15 cellular contexts compared by ENCODE assay signal in genomic region chr16:4341250-4341649, GRCh38. TPM values are rescaled to one million over a fixed set of nuclear protein-coding genes. Genes with fewer than 3 reads are reported as not detected.
DNase-seq lines count a peak whose midpoint lies in the region; ATAC-seq and TF ChIP-seq lines count a peak whose summit lies in the region.
"Had no signal": no experiment of that assay in that cellular context is flagged by ENCODE, and none has a peak within 500 bp of the region (broad histone marks: within the 10 kb centered on the region; RNA-seq: fewer than 3 reads in every experiment).

No MANE protein-coding gene starts in this region.

- no peak overlapping the region for H4K8ac ChIP-seq in IMR-90 (ENCODE audit: low read depth in 2 of 2, low read length in 2 of 2)

- H3K56ac ChIP-seq in IMR-90 (ENCODE audit: extremely low read depth, insufficient read depth, low read length): no peak overlapping the region

- TF ChIP-seq CTCF in cardiac muscle cell (IDR thresholded peaks at IDR 0.05; ENCODE audit: low read depth, low read length) (no peak), IMR-90 (conservative IDR thresholded peaks at IDR 0.05; ENCODE audit: low read depth, low read length) (no peak)

- POLR2A ChIA-PET in IMR-90 (lab: Charles Lee; ENCODE audit: unreplicated experiment): no interaction called here

- dilution Hi-C loops in IMR-90 (cut with HindIII; ENCODE audit: low sequenced_read_pairs, unreplicated experiment): no loop called here

- no peak overlapping the region for H2BK120ac ChIP-seq in IMR-90 (ENCODE audit: low read depth, low read length)

- no peak overlapping the region for H2BK5ac ChIP-seq in IMR-90 (ENCODE audit: low read depth, low read length, poor library complexity, severe bottlenecking)

- no peak overlapping the region for H2AK9ac ChIP-seq in IMR-90 (replicated peaks; ENCODE audit: low read depth, low read length, poor library complexity)

- H3K27ac ChIP-seq in cardiac muscle cell (peak overlapping the region; percentile 50), IMR-90 (ENCODE audit: insufficient read depth, low read length) (no peak overlapping the region)
- H3K27ac ChIP-seq: 22Rv1, C4-2B, HL-60 had no signal

- in situ Hi-C loops in IMR-90 (cut with MboI; ENCODE audit: low sequenced_read_pairs): no loop called here

- H3K79me1 ChIP-seq in IMR-90 (ENCODE audit: low read depth in 1 of 2, low read length in 2 of 2): peaks cover 30 to 72% of the 10 kb centered on the region in 2 experiments

- no peak overlapping the region for H3K14ac ChIP-seq in IMR-90 (replicated peaks; ENCODE audit: low read depth, low read length)

- intact Hi-C loops in left cardiac atrium (cut with DNase I): no loop called here
- intact Hi-C loops in IMR-90 (cut with micrococcal nuclease): no loop called here

- peaks cover 59% of the 10 kb centered on the region for H4K20me1 ChIP-seq in IMR-90 (ENCODE audit: insufficient read depth, low read length)

- no peak overlapping the region for H2AFZ ChIP-seq in IMR-90 (replicated peaks; ENCODE audit: low read length, poor library complexity)

- H3K9me3 ChIP-seq in cardiac muscle cell (ENCODE audit: low read depth): no peaks in the 10 kb centered on the region
- H3K9me3 ChIP-seq in IMR-90 (ENCODE audit: control insufficient read depth, insufficient read depth, low read length): no peaks in the 10 kb centered on the region

- peaks cover 10% of the 10 kb centered on the region; the same call in 1 of the 2 replicates for H3K9me1 ChIP-seq in IMR-90 (ENCODE audit: insufficient read depth, low read length)

- no peak overlapping the region for H2BK15ac ChIP-seq in IMR-90 (ENCODE audit: low read depth, low read length)

- no peak overlapping the region for H4K91ac ChIP-seq in IMR-90 (ENCODE audit: insufficient read depth, low read depth, low read length)

- WGBS in IMR-90 (ENCODE audit: extremely low coverage in 2 of 2, insufficient read length in 1 of 2), 2 experiments: 97% methylated on average over 5 of the region's 13 CpGs; no CpG with 5 or more reads in 1 of the 2 experiments

- H3K4ac ChIP-seq in IMR-90 (ENCODE audit: low read depth, low read length): no peak overlapping the region

- H3K36me3 ChIP-seq in cardiac muscle cell: no peaks in the 10 kb centered on the region
- peaks cover 27% of the 10 kb centered on the region for H3K36me3 ChIP-seq in IMR-90 (ENCODE audit: control insufficient read depth, insufficient read depth, low read length)

- H3K27me3 ChIP-seq in cardiac muscle cell: no peaks in the 10 kb centered on the region
- no peaks in the 10 kb centered on the region for H3K27me3 ChIP-seq in IMR-90 (ENCODE audit: control insufficient read depth, insufficient read depth, low read length)

- BruUV-seq in IMR-90 (replicated peaks; lab: Mats Ljungman, UMichigan): no TSS peak

- H2AK5ac ChIP-seq in IMR-90 (ENCODE audit: low read depth, low read length): 0 out of 2 replicates have a peak overlapping the region, but pooled peaks have one; percentile 5

- no peak overlapping the region for H3K4me2 ChIP-seq in IMR-90 (ENCODE audit: low read depth, low read length)

- no peak overlapping the region for H3K23ac ChIP-seq in IMR-90 (ENCODE audit: low read depth, low read length)

- ATAC-seq in left cardiac atrium (no peak), IMR-90 (ENCODE audit: low read depth) (no peak), HG03045 (IDR thresholded peaks at IDR 0.05; ENCODE audit: unreplicated experiment) (no peak)
- ATAC-seq: GM12878 had no signal

- no peak overlapping the region for H3K9ac ChIP-seq in IMR-90 (ENCODE audit: low read depth, low read length)

- TF ChIP-seq POLR2A in IMR-90 (IDR thresholded peaks at IDR 0.05; ENCODE audit: low read depth, low read length): no peak

- H3K18ac ChIP-seq in IMR-90 (ENCODE audit: low read depth, low read length): no peak overlapping the region

- H2BK20ac ChIP-seq in IMR-90 (ENCODE audit: low read depth, low read length): no peak overlapping the region

- CTCF ChIA-PET in IMR-90 (lab: Yijun Ruan, JAX): no interaction called here

- no peak overlapping the region for H3K4me3 ChIP-seq in cardiac muscle cell
- no peak overlapping the region for H3K4me3 ChIP-seq in IMR-90 (ENCODE audit: insufficient read depth, low read depth, low read length)
- H3K4me3 ChIP-seq: GM12878 had no signal

- H4K5ac ChIP-seq in IMR-90 (ENCODE audit: low read depth, low read length): no peak overlapping the region

- TF ChIP-seq RAD21 in IMR-90 (IDR thresholded peaks at IDR 0.05; ENCODE audit: low read length): no peak

- peaks cover 8% of the 10 kb centered on the region for H3K4me1 ChIP-seq in cardiac muscle cell (ENCODE audit: low read depth)
- peaks cover 11% of the 10 kb centered on the region; the same call in 1 of the 2 replicates for H3K4me1 ChIP-seq in IMR-90 (ENCODE audit: control insufficient read depth, insufficient read depth, low read length)

- DNase-seq in cardiac muscle cell (ENCODE audit: low read depth in 1 of 2, low spot score in 1 of 2): no peak
- no peak for DNase-seq in left cardiac atrium
- DNase-seq in IMR-90: no peak
- peak; percentile 35 for DNase-seq in myocyte (ENCODE audit: low read depth)
- DNase-seq in cerebellum (ENCODE audit: low spot score): no peak
- DNase-seq in islet precursor cell: no peak
- no peak for DNase-seq in activated CD4-positive, alpha-beta T cell treated with anti-CD3 and anti-CD28 coated beads, Interleukin-2, amount 50 U/mL, for 4 hours
- DNase-seq: CD4-positive, alpha-beta memory T cell; DMS79; KBM-7 had no signal

TF ChIP-seq in IMR-90, 13 proteins besides CTCF, POLR2A, EP300 and RAD21:
- TF ChIP-seq MXI1 (IDR thresholded peaks at IDR 0.05; ENCODE audit: borderline replicate concordance, low read depth, low read length) (no peak), RFX5 (IDR thresholded peaks at IDR 0.05; ENCODE audit: low read depth, low read length) (no peak), USF2 (IDR thresholded peaks at IDR 0.05; ENCODE audit: low read depth, low read length) (no peak), CEBPB (IDR thresholded peaks at IDR 0.05; ENCODE audit: low read depth, low read length) (no peak), MAZ (IDR thresholded peaks at IDR 0.05; ENCODE audit: borderline replicate concordance, low read depth, low read length) (no peak), MAFK (IDR thresholded peaks at IDR 0.05; ENCODE audit: low read depth, low read length) (no peak), NFE2L2 (IDR thresholded peaks at IDR 0.05; ENCODE audit: low read depth, low read length) (no peak), ELK1 (IDR thresholded peaks at IDR 0.05; ENCODE audit: borderline replicate concordance, low read depth, low read length) (no peak), SMC3 (IDR thresholded peaks at IDR 0.05; ENCODE audit: low read depth, low read length) (no peak), BHLHE40 (IDR thresholded peaks at IDR 0.05; ENCODE audit: low read depth, low read length) (no peak), FOS (IDR thresholded peaks at IDR 0.05; ENCODE audit: low read depth, low read length) (no peak), CHD1 (IDR thresholded peaks at IDR 0.05; ENCODE audit: low read depth, low read length) (no peak), RCOR1 (IDR thresholded peaks at IDR 0.05; ENCODE audit: insufficient replicate concordance, low read length) (no peak)

RNA-seq across cellular contexts. Expression of gene PAM16, which starts 9.9 kb away (rescaled TPM):
- 65.1 and 72.5 TPM in 2 replicates for total RNA-seq in cardiac muscle cell
- polyA plus RNA-seq in cardiac muscle cell: 71.8 and 82.8 TPM in 2 replicates
- total RNA-seq in left cardiac atrium: 10 to 100 TPM; 51.0 to 64.3 TPM
- total RNA-seq in IMR-90 (2012; rRNA removed): 17.9 and 25.6 TPM in 2 replicates
- polyA plus RNA-seq in IMR-90 (2012; rRNA removed): 48.4 and 69.5 TPM in 2 replicates
- polyA plus RNA-seq in IMR-90 (2012; cell fraction: cytosol; rRNA removed): 84.0 and 105 TPM in 2 replicates
- polyA plus RNA-seq in IMR-90 (2012; cell fraction: nucleus; rRNA removed; ENCODE audit: low replicate concordance): 70.0 and 101 TPM in 2 replicates
- 28.4 and 50.7 TPM in 2 replicates for total RNA-seq in myocyte
- polyA plus RNA-seq in myocyte (2012): 47.6 TPM
- total RNA-seq in cerebellum: 19.1 TPM

RNA-seq across cellular contexts. Expression of gene GLIS2, which starts 25.4 kb away (rescaled TPM):
- total RNA-seq in cardiac muscle cell (10.4 and 14.5 TPM in 2 replicates), left cardiac atrium (10 to 100 TPM; 23.9 to 29.2 TPM), IMR-90 (2012; rRNA removed) (0.36 and 0.56 TPM in 2 replicates), myocyte (3.3 and 4.5 TPM in 2 replicates), cerebellum (3.2 TPM)
- polyA plus RNA-seq in cardiac muscle cell (10.3 and 15.4 TPM in 2 replicates), IMR-90 (2012; rRNA removed) (8.4 and 9.0 TPM in 2 replicates)
- 6.1 and 12.6 TPM in 2 replicates for polyA plus RNA-seq in IMR-90 (2012; cell fraction: cytosol; rRNA removed)
- polyA plus RNA-seq in IMR-90 (2012; cell fraction: nucleus; rRNA removed; ENCODE audit: low replicate concordance): 15.5 and 36.4 TPM in 2 replicates
- 65.6 TPM for polyA plus RNA-seq in myocyte (2012)
- polyA plus RNA-seq: CD4-positive, alpha-beta memory T cell had no signal

RNA-seq across cellular contexts. Expression of gene VASN, which starts 30.4 kb away (rescaled TPM):
- total RNA-seq in cardiac muscle cell (23.3 and 33.3 TPM in 2 replicates), left cardiac atrium (10 to 100 TPM; 10.6 to 20.0 TPM), IMR-90 (2012; rRNA removed) (9.3 and 10.3 TPM in 2 replicates), myocyte (7.5 and 10.9 TPM in 2 replicates), cerebellum (2.4 TPM)
- polyA plus RNA-seq in cardiac muscle cell (18.9 and 30.5 TPM in 2 replicates), IMR-90 (2012; rRNA removed) (83.8 and 87.2 TPM in 2 replicates)
- 83.6 and 183 TPM in 2 replicates for polyA plus RNA-seq in IMR-90 (2012; cell fraction: cytosol; rRNA removed)
- polyA plus RNA-seq in IMR-90 (2012; cell fraction: nucleus; rRNA removed; ENCODE audit: low replicate concordance): 42.8 and 134 TPM in 2 replicates
- polyA plus RNA-seq in myocyte (2012): 28.3 TPM
